Comparison of ENCODE assay signal across 1 cellular context in the genomic region with DNA sequence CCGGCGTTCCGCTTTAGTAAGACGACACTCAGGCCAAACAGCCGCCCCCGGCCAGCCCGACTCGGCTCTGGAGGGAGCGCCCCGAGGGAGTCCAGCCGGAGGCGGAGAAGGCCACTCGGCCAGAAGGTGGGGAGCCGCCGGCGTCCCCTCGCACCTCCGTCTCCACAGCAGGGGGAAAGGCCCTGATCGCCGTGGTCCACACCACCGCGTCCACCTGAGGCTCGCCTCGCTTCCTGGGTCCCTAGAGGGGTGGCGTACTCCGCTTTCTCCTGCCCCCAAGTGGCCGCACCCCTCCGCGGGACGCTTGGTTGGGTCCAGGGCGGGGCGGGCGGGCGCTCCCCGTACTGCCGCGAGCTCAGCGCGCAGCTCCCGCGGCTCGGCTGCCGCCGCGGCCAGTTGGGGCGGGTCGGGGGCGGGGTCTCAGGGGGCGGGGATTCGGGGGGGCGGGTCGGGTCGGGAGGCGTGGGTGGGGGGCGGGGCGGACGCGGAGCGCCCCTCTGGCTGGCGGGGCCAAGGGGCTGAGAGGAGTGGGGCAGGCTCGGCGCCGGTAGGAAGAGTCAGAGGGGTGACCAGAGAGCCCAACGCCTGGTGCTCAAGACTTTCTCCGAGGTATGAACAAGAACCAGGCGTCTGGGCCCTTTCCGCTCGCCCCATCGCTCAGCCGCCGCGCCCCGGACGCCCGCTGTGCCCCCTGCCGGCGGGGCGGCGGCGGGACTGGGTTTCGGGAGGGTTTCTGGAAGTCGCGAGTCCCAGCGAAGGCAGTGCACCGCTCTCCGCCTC.
A peak's percentile ranks its signal among the peaks of the same experiment; 100 is the strongest.
TF ChIP-seq lines count a peak whose summit lies in the region.

Gene FRMD6 (plus strand): TSS at position 523 of the 780 bp plus-strand sequence. CDS start 37,927 bp downstream, outside the sequence.

TF ChIP-seq in GM12878, 131 proteins besides CTCF, POLR2A, EP300 and RAD21 (continued from another document):
- TF ChIP-seq ZBTB4 (CRISPR knock-in tag; IDR thresholded peaks at IDR 0.05) (no peak), ZNF622 (IDR thresholded peaks at IDR 0.05) (no peak), SREBF2 (IDR thresholded peaks at IDR 0.05; ENCODE audit: low read length) (no peak), JUND (IDR thresholded peaks at IDR 0.05; ENCODE audit: low read depth, low read length) (peak; percentile 97), FOXK2 (IDR thresholded peaks at IDR 0.05) (peak; percentile 96), IRF3 (IDR thresholded peaks at IDR 0.05) (no peak), ATF7 (IDR thresholded peaks at IDR 0.05; ENCODE audit: low read depth) (peak; percentile 96), RCOR1 (conservative IDR thresholded peaks at IDR 0.05; ENCODE audit: low read depth, low read length) (no peak), POU2F2 (IDR thresholded peaks at IDR 0.05; ENCODE audit: borderline replicate concordance, low read depth, low read length) (peak; percentile 16; the same call in 1 of the 3 replicates), PBX3 (IDR thresholded peaks at IDR 0.05; ENCODE audit: insufficient replicate concordance, low read depth, low read length) (no peak), EGR1 (IDR thresholded peaks at IDR 0.05; ENCODE audit: borderline replicate concordance in 1 of 2, low read depth in 2 of 2, low read length in 2 of 2) (peak in 1 of 2 experiments; percentile 74; a peak in 2 of 3 replicates), RUNX3 (IDR thresholded peaks at IDR 0.05; ENCODE audit: low read length) (peak; percentile 3; the same call in 1 of the 2 replicates), SREBF1 (IDR thresholded peaks at IDR 0.05; ENCODE audit: low read length) (peak; percentile 92), STAT3 (IDR thresholded peaks at IDR 0.05; ENCODE audit: low read depth, low read length) (no peak), WRNIP1 (IDR thresholded peaks at IDR 0.05; ENCODE audit: borderline replicate concordance, low read depth, low read length) (no peak), TCF12 (IDR thresholded peaks at IDR 0.05; ENCODE audit: low read depth, low read length) (0 out of 2 replicates have a peak, but pooled peaks have one; percentile 37), POLR2AphosphoS5 (IDR thresholded peaks at IDR 0.05; ENCODE audit: low read length) (peak; percentile 64), CREM (IDR thresholded peaks at IDR 0.05; ENCODE audit: low read depth) (0 out of 2 replicates have a peak, but pooled peaks have one; percentile 45), ZNF207 (IDR thresholded peaks at IDR 0.05; ENCODE audit: borderline replicate concordance) (0 out of 2 replicates have a peak, but pooled peaks have one; percentile 50), NBN (IDR thresholded peaks at IDR 0.05) (no peak), SRF (IDR thresholded peaks at IDR 0.05; ENCODE audit: low read depth in 2 of 2, low read length in 2 of 2) (no peak), PAX5 (IDR thresholded peaks at IDR 0.05; ENCODE audit: borderline replicate concordance, low read depth, low read length) (0 out of 2 replicates have a peak, but pooled peaks have one; percentile 9), MXI1 (IDR thresholded peaks at IDR 0.05; ENCODE audit: low read depth, low read length) (no peak), SMARCA5 (IDR thresholded peaks at IDR 0.05) (peak; percentile 39; the same call in 1 of the 2 replicates), BCLAF1 (IDR thresholded peaks at IDR 0.05) (peak; percentile 91), TAF1 (IDR thresholded peaks at IDR 0.05; ENCODE audit: borderline replicate concordance, low read depth, low read length) (peak; percentile 92), CHD1 (IDR thresholded peaks at IDR 0.05; ENCODE audit: low read depth, low read length) (peak; percentile 96), YY1 (IDR thresholded peaks at IDR 0.05; ENCODE audit: low read depth, low read length) (peak; percentile 56; the same call in 1 of the 2 replicates), KLF5 (IDR thresholded peaks at IDR 0.05; ENCODE audit: partially characterized antibody) (peak; percentile 98), LARP7 (IDR thresholded peaks at IDR 0.05) (peak; percentile 27; the same call in 1 of the 2 replicates), SMC3 (IDR thresholded peaks at IDR 0.05; ENCODE audit: borderline replicate concordance, low read length) (peak; percentile 62)
- TF ChIP-seq, protein P1, sequence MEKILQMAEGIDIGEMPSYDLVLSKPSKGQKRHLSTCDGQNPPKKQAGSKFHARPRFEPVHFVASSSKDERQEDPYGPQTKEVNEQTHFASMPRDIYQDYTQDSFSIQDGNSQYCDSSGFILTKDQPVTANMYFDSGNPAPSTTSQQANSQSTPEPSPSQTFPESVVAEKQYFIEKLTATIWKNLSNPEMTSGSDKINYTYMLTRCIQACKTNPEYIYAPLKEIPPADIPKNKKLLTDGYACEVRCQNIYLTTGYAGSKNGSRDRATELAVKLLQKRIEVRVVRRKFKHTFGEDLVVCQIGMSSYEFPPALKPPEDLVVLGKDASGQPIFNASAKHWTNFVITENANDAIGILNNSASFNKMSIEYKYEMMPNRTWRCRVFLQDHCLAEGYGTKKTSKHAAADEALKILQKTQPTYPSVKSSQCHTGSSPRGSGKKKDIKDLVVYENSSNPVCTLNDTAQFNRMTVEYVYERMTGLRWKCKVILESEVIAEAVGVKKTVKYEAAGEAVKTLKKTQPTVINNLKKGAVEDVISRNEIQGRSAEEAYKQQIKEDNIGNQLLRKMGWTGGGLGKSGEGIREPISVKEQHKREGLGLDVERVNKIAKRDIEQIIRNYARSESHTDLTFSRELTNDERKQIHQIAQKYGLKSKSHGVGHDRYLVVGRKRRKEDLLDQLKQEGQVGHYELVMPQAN (conservative IDR thresholded peaks at IDR 0.05) = 0 out of 2 replicates have a peak, but pooled peaks have one; percentile 26
- TF ChIP-seq, protein P2, sequence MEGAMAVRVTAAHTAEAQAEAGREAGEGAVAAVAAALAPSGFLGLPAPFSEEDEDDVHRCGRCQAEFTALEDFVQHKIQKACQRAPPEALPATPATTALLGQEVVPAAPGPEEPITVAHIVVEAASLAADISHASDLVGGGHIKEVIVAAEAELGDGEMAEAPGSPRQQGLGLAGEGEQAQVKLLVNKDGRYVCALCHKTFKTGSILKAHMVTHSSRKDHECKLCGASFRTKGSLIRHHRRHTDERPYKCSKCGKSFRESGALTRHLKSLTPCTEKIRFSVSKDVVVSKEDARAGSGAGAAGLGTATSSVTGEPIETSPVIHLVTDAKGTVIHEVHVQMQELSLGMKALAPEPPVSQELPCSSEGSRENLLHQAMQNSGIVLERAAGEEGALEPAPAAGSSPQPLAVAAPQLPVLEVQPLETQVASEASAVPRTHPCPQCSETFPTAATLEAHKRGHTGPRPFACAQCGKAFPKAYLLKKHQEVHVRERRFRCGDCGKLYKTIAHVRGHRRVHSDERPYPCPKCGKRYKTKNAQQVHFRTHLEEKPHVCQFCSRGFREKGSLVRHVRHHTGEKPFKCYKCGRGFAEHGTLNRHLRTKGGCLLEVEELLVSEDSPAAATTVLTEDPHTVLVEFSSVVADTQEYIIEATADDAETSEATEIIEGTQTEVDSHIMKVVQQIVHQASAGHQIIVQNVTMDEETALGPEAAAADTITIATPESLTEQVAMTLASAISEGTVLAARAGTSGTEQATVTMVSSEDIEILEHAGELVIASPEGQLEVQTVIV (IDR thresholded peaks at IDR 0.05; ENCODE audit: borderline replicate concordance, partially characterized antibody) = peak; percentile 50
- TF ChIP-seq, protein P3, sequence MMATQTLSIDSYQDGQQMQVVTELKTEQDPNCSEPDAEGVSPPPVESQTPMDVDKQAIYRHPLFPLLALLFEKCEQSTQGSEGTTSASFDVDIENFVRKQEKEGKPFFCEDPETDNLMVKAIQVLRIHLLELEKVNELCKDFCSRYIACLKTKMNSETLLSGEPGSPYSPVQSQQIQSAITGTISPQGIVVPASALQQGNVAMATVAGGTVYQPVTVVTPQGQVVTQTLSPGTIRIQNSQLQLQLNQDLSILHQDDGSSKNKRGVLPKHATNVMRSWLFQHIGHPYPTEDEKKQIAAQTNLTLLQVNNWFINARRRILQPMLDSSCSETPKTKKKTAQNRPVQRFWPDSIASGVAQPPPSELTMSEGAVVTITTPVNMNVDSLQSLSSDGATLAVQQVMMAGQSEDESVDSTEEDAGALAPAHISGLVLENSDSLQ (IDR thresholded peaks at IDR 0.05) = peak; percentile 9; the same call in 1 of the 2 replicates
